19 cellular contexts compared by ENCODE assay signal in genomic region chr11:23278121-23278520, GRCh38.
DNase-seq lines count a peak whose midpoint lies in the region; ATAC-seq and TF ChIP-seq lines count a peak whose summit lies in the region.
"Had no signal": no experiment of that assay in that cellular context is flagged by ENCODE, and none has a peak within 500 bp of the region (broad histone marks: within the 10 kb centered on the region; RNA-seq: fewer than 3 reads in every experiment).

No MANE protein-coding gene starts in this region.

- no peaks in the 10 kb centered on the region for H3K27me3 Mint-ChIP-seq in activated CD4-positive, alpha-beta T cell treated with anti-CD3 and anti-CD28 coated beads for 36 hours
- H3K27me3 Mint-ChIP-seq: activated naive CD8-positive, alpha-beta T cell treated with anti-CD3 and anti-CD28 coated beads, Interleukin-2, amount 10 ng/mL, durations not matched to agents 7 days and 5 days; central memory CD8-positive, alpha-beta T cell had no signal

- no peak overlapping the region for H3K27ac Mint-ChIP-seq in activated CD4-positive, alpha-beta T cell treated with anti-CD3 and anti-CD28 coated beads for 36 hours
- H3K27ac Mint-ChIP-seq: activated CD8-positive, alpha-beta T cell treated with anti-CD3 and anti-CD28 coated beads, Interleukin-2, amount 10 ng/mL, durations not matched to agents 7 days and 5 days; activated naive CD8-positive, alpha-beta T cell treated with anti-CD3 and anti-CD28 coated beads, Interleukin-2, amount 10 ng/mL, durations not matched to agents 7 days and 5 days had no signal

- H3K4me1 Mint-ChIP-seq in activated CD4-positive, alpha-beta T cell treated with anti-CD3 and anti-CD28 coated beads for 36 hours = no peaks in the 10 kb centered on the region
- H3K4me1 Mint-ChIP-seq: activated naive CD8-positive, alpha-beta T cell treated with anti-CD3 and anti-CD28 coated beads, Interleukin-2, amount 10 ng/mL, durations not matched to agents 7 days and 5 days; central memory CD8-positive, alpha-beta T cell had no signal

- peaks cover 2% of the 10 kb centered on the region for H3K9me3 Mint-ChIP-seq in activated CD4-positive, alpha-beta T cell treated with anti-CD3 and anti-CD28 coated beads for 36 hours (ENCODE audit: low read depth)
- H3K9me3 Mint-ChIP-seq: activated naive CD8-positive, alpha-beta T cell treated with anti-CD3 and anti-CD28 coated beads, Interleukin-2, amount 10 ng/mL, durations not matched to agents 7 days and 5 days had no signal

- CTCF ChIA-PET in activated CD4-positive, alpha-beta T cell treated with anti-CD3 and anti-CD28 coated beads for 36 hours (lab: Charles Lee) = no interaction called here

- no peak for ATAC-seq in GM18907 (IDR thresholded peaks at IDR 0.05; ENCODE audit: unreplicated experiment)
- ATAC-seq in GM21717 (IDR thresholded peaks at IDR 0.05; ENCODE audit: unreplicated experiment) = no peak
- no peak for ATAC-seq in activated CD4-positive, alpha-beta T cell treated with anti-CD3 and anti-CD28 coated beads for 36 hours
- ATAC-seq: activated CD8-positive, alpha-beta T cell treated with anti-CD3 and anti-CD28 coated beads, Interleukin-2, amount 10 ng/mL, durations not matched to agents 7 days and 5 days had no signal

- POLR2A ChIA-PET in activated CD4-positive, alpha-beta T cell treated with anti-CD3 and anti-CD28 coated beads for 36 hours (lab: Charles Lee) = no interaction called here

- no peaks in the 10 kb centered on the region for H3K36me3 Mint-ChIP-seq in activated CD4-positive, alpha-beta T cell treated with anti-CD3 and anti-CD28 coated beads for 36 hours (ENCODE audit: low read depth)
- H3K36me3 Mint-ChIP-seq: activated naive CD8-positive, alpha-beta T cell treated with anti-CD3 and anti-CD28 coated beads, Interleukin-2, amount 10 ng/mL, durations not matched to agents 7 days and 5 days had no signal

- no peak overlapping the region for H3K4me3 ChIP-seq in choroid plexus epithelial cell (ENCODE audit: low read depth, low read length)
- H3K4me3 ChIP-seq: ovary, sigmoid colon, suprapubic skin had no signal

- DNase-seq in COLO829 (ENCODE audit: low spot score) (peak; percentile 11), M059J (ENCODE audit: low read depth) (peak; percentile 83), choroid plexus epithelial cell (ENCODE audit: low read depth) (peak; percentile 58), kidney tubule cell (ENCODE audit: low spot score) (peak; percentile 29)
- DNase-seq in activated CD4-positive, alpha-beta T cell treated with anti-CD3 and anti-CD28 coated beads, Interleukin-2, amount 50 U/mL, for 1 hour = no peak
- DNase-seq in activated CD4-positive, alpha-beta T cell treated with anti-CD3 and anti-CD28 coated beads for 36 hours = no peak
- DNase-seq: activated CD8-positive, alpha-beta T cell treated with anti-CD3 and anti-CD28 coated beads, Interleukin-2, amount 10 ng/mL, durations not matched to agents 7 days and 5 days; activated naive CD8-positive, alpha-beta T cell treated with anti-CD3 and anti-CD28 coated beads, Interleukin-2, amount 10 ng/mL, durations not matched to agents 7 days and 5 days; effector memory CD4-positive, alpha-beta T cell; Kasumi-1; NCI-H1417; ovary; RPMI8226; sigmoid colon; stimulated activated CD4-positive, alpha-beta T cell treated with anti-CD3 and anti-CD28 coated beads, Interleukin-2, amount 100 ng/mL, for 24 hours had no signal

- TF ChIP-seq CTCF in choroid plexus epithelial cell (conservative IDR thresholded peaks at IDR 0.05; ENCODE audit: low read depth, low read length) = no peak

- no peak overlapping the region for H3K4me3 Mint-ChIP-seq in activated CD4-positive, alpha-beta T cell treated with anti-CD3 and anti-CD28 coated beads for 36 hours
- H3K4me3 Mint-ChIP-seq: activated CD8-positive, alpha-beta T cell treated with anti-CD3 and anti-CD28 coated beads, Interleukin-2, amount 10 ng/mL, durations not matched to agents 7 days and 5 days; activated naive CD8-positive, alpha-beta T cell treated with anti-CD3 and anti-CD28 coated beads, Interleukin-2, amount 10 ng/mL, durations not matched to agents 7 days and 5 days; central memory CD8-positive, alpha-beta T cell had no signal

- intact Hi-C loops in activated CD4-positive, alpha-beta T cell treated with anti-CD3 and anti-CD28 coated beads for 36 hours (cut with DNase I, micrococcal nuclease) = no loop called here

Comparison
In these comparisons a context has a peak if more than half of its experiments do, and no peak if none do; other contexts are left out.
1. DNase-seq: peak in COLO829 (single experiment), M059J (single experiment), choroid plexus epithelial cell (single experiment) and kidney tubule cell (single experiment); none in activated CD4-positive, alpha-beta T cell treated with anti-CD3 and anti-CD28 coated beads, Interleukin-2, amount 50 U/mL, for 1 hour (single experiment) and activated CD4-positive, alpha-beta T cell treated with anti-CD3 and anti-CD28 coated beads for 36 hours (single experiment).